6 cellular contexts compared by ENCODE assay signal in the genomic region with DNA sequence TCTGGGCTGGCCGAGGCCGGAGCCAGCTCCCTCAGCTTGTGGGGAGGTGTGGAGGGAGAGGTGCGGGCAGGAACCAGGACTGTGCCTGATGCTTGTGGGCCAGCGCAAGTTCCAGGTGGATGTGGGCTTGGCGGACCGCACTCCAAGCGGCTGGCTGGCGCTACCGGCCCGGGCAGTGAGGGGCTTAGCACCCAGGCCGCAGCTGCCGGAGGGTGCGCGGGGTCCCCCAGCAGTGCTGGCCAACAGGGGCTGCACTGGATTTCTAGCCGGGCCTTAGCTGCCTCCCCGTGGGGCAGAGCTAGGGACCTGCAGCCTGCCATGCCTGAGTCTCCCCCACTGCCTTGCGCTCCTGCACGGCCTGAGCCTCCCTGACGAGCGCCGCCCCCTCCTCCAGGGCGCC.
"Had no signal": no experiment of that assay in that cellular context is flagged by ENCODE, and none has a peak within 500 bp of the region (broad histone marks: within the 10 kb centered on the region; RNA-seq: fewer than 3 reads in every experiment).

No MANE protein-coding gene starts in this region.

- DNase-seq: IMR-90, KBM-7 had no signal

- H3K27ac ChIP-seq: HL-60 had no signal

- ATAC-seq: HepG2, K562 had no signal

- H3K36me3 Mint-ChIP-seq: IgD-negative memory B cell had no signal

- H3K4me3 Mint-ChIP-seq: IgD-negative memory B cell had no signal

- H3K9me3 Mint-ChIP-seq: IgD-negative memory B cell had no signal

- H3K4me1 Mint-ChIP-seq: IgD-negative memory B cell had no signal

- H3K4me3 ChIP-seq: K562 had no signal

- H3K27ac Mint-ChIP-seq: IgD-negative memory B cell had no signal
